ENCODE assay signal across 8 cellular contexts in the genomic region with DNA sequence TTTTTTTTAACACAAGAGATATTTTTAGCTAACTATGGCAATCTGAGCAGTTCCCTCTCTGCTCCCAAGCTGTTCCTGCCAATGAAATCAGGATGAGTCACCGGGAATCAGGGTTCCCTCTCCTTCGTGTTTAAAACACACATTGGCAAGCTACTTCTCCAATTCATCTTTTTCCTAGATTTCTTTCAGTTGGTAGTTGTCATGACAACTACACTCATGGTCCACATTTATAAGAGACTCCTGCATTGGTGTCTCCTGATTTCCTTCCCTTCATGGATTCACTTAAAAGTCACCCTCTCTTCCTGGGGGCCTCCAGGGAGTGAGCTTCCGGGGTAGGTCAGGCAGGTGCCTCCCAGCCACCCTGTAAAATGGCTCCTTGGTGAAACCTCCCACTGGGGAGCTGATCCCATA.
DNase-seq lines count a peak whose midpoint lies in the region; ATAC-seq and TF ChIP-seq lines count a peak whose summit lies in the region.

No MANE protein-coding gene starts in this region.

- POLR2A ChIA-PET in activated CD8-positive, alpha-beta T cell treated with anti-CD3 and anti-CD28 coated beads, Interleukin-2, amount 10 ng/mL, durations not matched to agents 7 days and 5 days (lab: Charles Lee), result interaction anchor here (0.7 kb wide), 1 partner anchor 18 kb away, joined by 3 read pairs; no protein-coding TSS in a partner anchor
- POLR2A ChIA-PET in WTC11 (lab: Charles Lee), result no interaction called here

- H3K4me3 Mint-ChIP-seq in activated CD8-positive, alpha-beta T cell treated with anti-CD3 and anti-CD28 coated beads, Interleukin-2, amount 10 ng/mL, durations not matched to agents 7 days and 5 days, result no peak overlapping the region
- H3K4me3 Mint-ChIP-seq in WTC11, result no peak overlapping the region

- CTCF ChIA-PET in activated CD8-positive, alpha-beta T cell treated with anti-CD3 and anti-CD28 coated beads, Interleukin-2, amount 10 ng/mL, durations not matched to agents 7 days and 5 days (lab: Charles Lee), result interaction anchor here (1.0 to 2.4 kb wide), 4 partner anchors 35 to 356 kb away, joined by 3 to 6 read pairs (median 4); a partner anchor contains a TSS
- CTCF ChIA-PET in WTC11 (lab: Charles Lee), result interaction anchor here (0.7 to 1.3 kb wide), 3 partner anchors 45 to 84 kb away, joined by 3 to 6 read pairs (median 5); no protein-coding TSS in a partner anchor

- H3K27ac Mint-ChIP-seq in activated CD8-positive, alpha-beta T cell treated with anti-CD3 and anti-CD28 coated beads, Interleukin-2, amount 10 ng/mL, durations not matched to agents 7 days and 5 days, result peak overlapping the region; percentile 63
- no peak overlapping the region for H3K27ac Mint-ChIP-seq in WTC11

- TF ChIP-seq POLR2A in sigmoid colon (IDR thresholded peaks at IDR 0.05), result no peak

- peak in 1 of 4 donors; percentile 3 for TF ChIP-seq EP300 in sigmoid colon (IDR thresholded peaks at IDR 0.05)

- no peak for ATAC-seq in activated CD8-positive, alpha-beta T cell treated with anti-CD3 and anti-CD28 coated beads, Interleukin-2, amount 10 ng/mL, durations not matched to agents 7 days and 5 days
- peak; percentile 45 to 87 (median 74) for ATAC-seq in heart right ventricle
- ATAC-seq in WTC11, result no peak
- ATAC-seq in HG02759 (IDR thresholded peaks at IDR 0.05; ENCODE audit: unreplicated experiment), result no peak
- no peak for ATAC-seq in GM18511 (IDR thresholded peaks at IDR 0.05; ENCODE audit: unreplicated experiment)
- no peak for ATAC-seq in GM18517 (IDR thresholded peaks at IDR 0.05; ENCODE audit: unreplicated experiment)

- peak overlapping the region in 7 of 10 donors; percentile 36 to 82 (median 77) for H3K27ac ChIP-seq in heart right ventricle
- peak overlapping the region; percentile 82 to 94 (median 86) for H3K27ac ChIP-seq in sigmoid colon

- WGBS in heart right ventricle, 2 donors, result 11 to 16% methylated on average over 3 of the region's 3 CpGs
- WGBS in sigmoid colon, 2 donors, result 67 to 68% methylated on average over 3 of the region's 3 CpGs

- DNase-seq in GM04503 (ENCODE audit: low read depth), result peak; percentile 93
- DNase-seq in activated CD8-positive, alpha-beta T cell treated with anti-CD3 and anti-CD28 coated beads, Interleukin-2, amount 10 ng/mL, durations not matched to agents 7 days and 5 days, result no peak
- peak in 1 of 2 donors; percentile 55 for DNase-seq in heart right ventricle
- DNase-seq in sigmoid colon, result peak; percentile 86
- no peak for DNase-seq in WTC11 (ENCODE audit: low spot score)

- no peaks in the 10 kb centered on the region for H3K27me3 ChIP-seq in heart right ventricle
- H3K27me3 ChIP-seq in sigmoid colon, result no peaks in the 10 kb centered on the region

- H3K36me3 Mint-ChIP-seq in activated CD8-positive, alpha-beta T cell treated with anti-CD3 and anti-CD28 coated beads, Interleukin-2, amount 10 ng/mL, durations not matched to agents 7 days and 5 days (ENCODE audit: low read depth), result peaks cover 79% of the 10 kb centered on the region
- H3K36me3 Mint-ChIP-seq in WTC11, result peaks cover 47% of the 10 kb centered on the region

- TF ChIP-seq CTCF in heart right ventricle (IDR thresholded peaks at IDR 0.05) (no peak), sigmoid colon (IDR thresholded peaks at IDR 0.05) (no peak), WTC11 (IDR thresholded peaks at IDR 0.05) (no peak)

- no peaks in the 10 kb centered on the region for H3K9me3 Mint-ChIP-seq in activated CD8-positive, alpha-beta T cell treated with anti-CD3 and anti-CD28 coated beads, Interleukin-2, amount 10 ng/mL, durations not matched to agents 7 days and 5 days (ENCODE audit: insufficient read depth)
- H3K9me3 Mint-ChIP-seq in WTC11, result no peaks in the 10 kb centered on the region

- H3K9me3 ChIP-seq in heart right ventricle (no peaks in the 10 kb centered on the region), sigmoid colon (no peaks in the 10 kb centered on the region)

- H3K27me3 Mint-ChIP-seq in activated CD8-positive, alpha-beta T cell treated with anti-CD3 and anti-CD28 coated beads, Interleukin-2, amount 10 ng/mL, durations not matched to agents 7 days and 5 days (ENCODE audit: low read depth), result no peaks in the 10 kb centered on the region
- H3K27me3 Mint-ChIP-seq in WTC11 (ENCODE audit: low read depth), result no peaks in the 10 kb centered on the region

- H3K4me1 ChIP-seq in heart right ventricle, result peaks cover 0 to 51% (median 23%) of the 10 kb centered on the region in 9 donors
- H3K4me1 ChIP-seq in sigmoid colon, result peaks cover 0 to 81% (median 65%) of the 10 kb centered on the region in 4 donors

- peaks cover 27% of the 10 kb centered on the region for H3K4me1 Mint-ChIP-seq in activated CD8-positive, alpha-beta T cell treated with anti-CD3 and anti-CD28 coated beads, Interleukin-2, amount 10 ng/mL, durations not matched to agents 7 days and 5 days (ENCODE audit: low read depth)
- peaks cover 20% of the 10 kb centered on the region for H3K4me1 Mint-ChIP-seq in WTC11

- intact Hi-C loops in heart right ventricle (cut with DNase I) (no loop called here), sigmoid colon (cut with DNase I) (loop anchor here (5.0 kb wide), 2 partner anchors 75 to 175 kb away; a partner anchor contains a TSS)

- H3K36me3 ChIP-seq in heart right ventricle (peaks cover 0 to 72% (median 0%) of the 10 kb centered on the region in 9 donors), sigmoid colon (no peaks in the 10 kb centered on the region)

- H3K4me3 ChIP-seq in heart right ventricle (no peak overlapping the region), sigmoid colon (no peak overlapping the region)

TF ChIP-seq in WTC11, 78 proteins besides CTCF, POLR2A, EP300 and RAD21:
- no peak for TF ChIP-seq ATF1 (CRISPR knock-in tag; IDR thresholded peaks at IDR 0.05)
- TF ChIP-seq ETV6 (CRISPR knock-in tag; IDR thresholded peaks at IDR 0.05), result no peak
- TF ChIP-seq, protein P1, sequence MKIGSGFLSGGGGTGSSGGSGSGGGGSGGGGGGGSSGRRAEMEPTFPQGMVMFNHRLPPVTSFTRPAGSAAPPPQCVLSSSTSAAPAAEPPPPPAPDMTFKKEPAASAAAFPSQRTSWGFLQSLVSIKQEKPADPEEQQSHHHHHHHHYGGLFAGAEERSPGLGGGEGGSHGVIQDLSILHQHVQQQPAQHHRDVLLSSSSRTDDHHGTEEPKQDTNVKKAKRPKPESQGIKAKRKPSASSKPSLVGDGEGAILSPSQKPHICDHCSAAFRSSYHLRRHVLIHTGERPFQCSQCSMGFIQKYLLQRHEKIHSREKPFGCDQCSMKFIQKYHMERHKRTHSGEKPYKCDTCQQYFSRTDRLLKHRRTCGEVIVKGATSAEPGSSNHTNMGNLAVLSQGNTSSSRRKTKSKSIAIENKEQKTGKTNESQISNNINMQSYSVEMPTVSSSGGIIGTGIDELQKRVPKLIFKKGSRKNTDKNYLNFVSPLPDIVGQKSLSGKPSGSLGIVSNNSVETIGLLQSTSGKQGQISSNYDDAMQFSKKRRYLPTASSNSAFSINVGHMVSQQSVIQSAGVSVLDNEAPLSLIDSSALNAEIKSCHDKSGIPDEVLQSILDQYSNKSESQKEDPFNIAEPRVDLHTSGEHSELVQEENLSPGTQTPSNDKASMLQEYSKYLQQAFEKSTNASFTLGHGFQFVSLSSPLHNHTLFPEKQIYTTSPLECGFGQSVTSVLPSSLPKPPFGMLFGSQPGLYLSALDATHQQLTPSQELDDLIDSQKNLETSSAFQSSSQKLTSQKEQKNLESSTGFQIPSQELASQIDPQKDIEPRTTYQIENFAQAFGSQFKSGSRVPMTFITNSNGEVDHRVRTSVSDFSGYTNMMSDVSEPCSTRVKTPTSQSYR (CRISPR knock-in tag; IDR thresholded peaks at IDR 0.05), result no peak

Comparison
In these comparisons a context has a peak if more than half of its experiments do, and no peak if none do; other contexts are left out.
1. DNase-seq: peak in GM04503 (single experiment) and sigmoid colon (single experiment); none in activated CD8-positive, alpha-beta T cell treated with anti-CD3 and anti-CD28 coated beads, Interleukin-2, amount 10 ng/mL, durations not matched to agents 7 days and 5 days (single experiment) and WTC11 (single experiment).
2. ATAC-seq: peak in heart right ventricle (8 of 8); none in activated CD8-positive, alpha-beta T cell treated with anti-CD3 and anti-CD28 coated beads, Interleukin-2, amount 10 ng/mL, durations not matched to agents 7 days and 5 days (single experiment), WTC11 (single experiment), HG02759 (single experiment), GM18511 (single experiment) and GM18517 (single experiment).